In genomic region chr3:89256882-89257281, GRCh38 we compare ENCODE assay signal across 32 cellular contexts.
"Had no signal": no experiment of that assay in that cellular context is flagged by ENCODE, and none has a peak within 500 bp of the region (broad histone marks: within the 10 kb centered on the region; RNA-seq: fewer than 3 reads in every experiment).

No MANE protein-coding gene starts in this region.

- H3K4me3 ChIP-seq: ascending aorta, breast epithelium, cardiac muscle cell, colonic mucosa, esophagus squamous epithelium, gastroesophageal sphincter, heart right ventricle, hepatocyte had no signal

- H3K79me2 ChIP-seq: hepatocyte had no signal

- H2AFZ ChIP-seq: hepatocyte had no signal

- H3K4me1 ChIP-seq: ascending aorta, breast epithelium, colonic mucosa, esophagus squamous epithelium, gastroesophageal sphincter, heart right ventricle had no signal

- H3K27me3 ChIP-seq: ascending aorta, breast epithelium, cardiac muscle cell, colonic mucosa, esophagus squamous epithelium, gastroesophageal sphincter, heart right ventricle, hepatocyte had no signal

- H3K27me3 Mint-ChIP-seq: activated CD4-positive, alpha-beta memory T cell treated with anti-CD3 and anti-CD28 coated beads for 36 hours; activated CD4-positive, alpha-beta T cell treated with anti-CD3 and anti-CD28 coated beads for 36 hours; activated CD4-positive, alpha-beta T cell treated with anti-CD3 and anti-CD28 coated beads, Interleukin-2, amount 10 ng/mL, durations not matched to agents 24 days and 14 days; activated CD8-positive, alpha-beta memory T cell treated with anti-CD3 and anti-CD28 coated beads, Interleukin-2, amount 10 ng/mL, durations not matched to agents 7 days and 5 days; activated naive CD4-positive, alpha-beta T cell treated with anti-CD3 and anti-CD28 coated beads, Interleukin-2, amount 10 ng/mL, durations not matched to agents 7 days and 5 days; activated naive CD8-positive, alpha-beta T cell treated with anti-CD3 and anti-CD28 coated beads, Interleukin-2, amount 10 ng/mL, durations not matched to agents 7 days and 5 days; brain had no signal

- H3K9me3 Mint-ChIP-seq: activated CD4-positive, alpha-beta T cell treated with anti-CD3 and anti-CD28 coated beads, Interleukin-2, amount 10 ng/mL, durations not matched to agents 24 days and 14 days; brain had no signal

- H3K36me3 Mint-ChIP-seq: activated CD4-positive, alpha-beta memory T cell treated with anti-CD3 and anti-CD28 coated beads for 36 hours; activated CD8-positive, alpha-beta memory T cell treated with anti-CD3 and anti-CD28 coated beads, Interleukin-2, amount 10 ng/mL, durations not matched to agents 7 days and 5 days; activated naive CD4-positive, alpha-beta T cell treated with anti-CD3 and anti-CD28 coated beads, Interleukin-2, amount 10 ng/mL, durations not matched to agents 7 days and 5 days; activated naive CD4-positive, alpha-beta T cell treated with anti-CD3 and anti-CD28 coated beads, Interleukin-2, amount 50 U/mL, for 72 hours; activated naive CD8-positive, alpha-beta T cell treated with anti-CD3 and anti-CD28 coated beads, Interleukin-2, amount 10 ng/mL, durations not matched to agents 7 days and 5 days had no signal

- H3K27ac ChIP-seq: ascending aorta, breast epithelium, cardiac muscle cell, colonic mucosa, epithelial cell of prostate, esophagus squamous epithelium, gastroesophageal sphincter, heart right ventricle, hepatocyte, WERI-Rb-1 had no signal

- H3K27ac Mint-ChIP-seq: activated CD4-positive, alpha-beta memory T cell treated with anti-CD3 and anti-CD28 coated beads for 36 hours; activated CD4-positive, alpha-beta T cell treated with anti-CD3 and anti-CD28 coated beads for 36 hours; activated CD4-positive, alpha-beta T cell treated with anti-CD3 and anti-CD28 coated beads, Interleukin-2, amount 10 ng/mL, durations not matched to agents 24 days and 14 days; activated CD8-positive, alpha-beta memory T cell treated with anti-CD3 and anti-CD28 coated beads, Interleukin-2, amount 10 ng/mL, durations not matched to agents 7 days and 5 days; activated CD8-positive, alpha-beta T cell treated with anti-CD3 and anti-CD28 coated beads, Interleukin-2, amount 10 ng/mL, durations not matched to agents 7 days and 5 days; activated naive CD4-positive, alpha-beta T cell treated with anti-CD3 and anti-CD28 coated beads, Interleukin-2, amount 10 ng/mL, durations not matched to agents 7 days and 5 days; activated naive CD4-positive, alpha-beta T cell treated with anti-CD3 and anti-CD28 coated beads, Interleukin-2, amount 50 U/mL, for 72 hours; activated naive CD8-positive, alpha-beta T cell treated with anti-CD3 and anti-CD28 coated beads, Interleukin-2, amount 10 ng/mL, durations not matched to agents 7 days and 5 days; brain; T-helper 2 cell treated with Interferon-gamma antibody and Interleukin-4, amounts not matched to agents 5 μg/mL and 100 μg/mL, for 36 hours had no signal

- DNase-seq: activated CD4-positive, alpha-beta memory T cell treated with anti-CD3 and anti-CD28 coated beads for 36 hours; activated CD4-positive, alpha-beta T cell treated with anti-CD3 and anti-CD28 coated beads for 36 hours; activated CD4-positive, alpha-beta T cell treated with anti-CD3 and anti-CD28 coated beads, Interleukin-2, amount 10 ng/mL, durations not matched to agents 24 days and 14 days; activated CD4-positive, CD25-positive, alpha-beta regulatory T cell; activated CD4-positive, CD25-positive, alpha-beta regulatory T cell treated with anti-CD3 and anti-CD28 coated beads, Interleukin-2, amount 50 U/mL, for 72 hours; activated CD8-positive, alpha-beta memory T cell treated with anti-CD3 and anti-CD28 coated beads, Interleukin-2, amount 10 ng/mL, durations not matched to agents 7 days and 5 days; activated CD8-positive, alpha-beta memory T cell treated with anti-CD3 and anti-CD28 coated beads, Interleukin-2, amount 50 U/mL, for 4 hours; activated CD8-positive, alpha-beta T cell treated with anti-CD3 and anti-CD28 coated beads, Interleukin-2, amount 10 ng/mL, durations not matched to agents 7 days and 5 days; activated gamma-delta T cell; activated naive CD4-positive, alpha-beta T cell; activated naive CD4-positive, alpha-beta T cell treated with anti-CD3 and anti-CD28 coated beads, Interleukin-2, amount 10 ng/mL, durations not matched to agents 7 days and 5 days; activated naive CD8-positive, alpha-beta T cell treated with anti-CD3 and anti-CD28 coated beads, Interleukin-2, amount 10 ng/mL, durations not matched to agents 7 days and 5 days; activated T-cell treated with anti-CD3 and anti-CD28 coated beads, Interleukin-2, amount 50 U/mL, for 1 hour; activated T-cell treated with anti-CD3 and anti-CD28 coated beads, Interleukin-2, amount 50 U/mL, for 48 hours; central memory CD4-positive, alpha-beta T cell; cerebellar nuclear complex; colonic mucosa; effector CD8-positive, alpha-beta T cell; esophagus squamous epithelium; foreskin melanocyte; heart right ventricle; T1000; WERI-Rb-1 had no signal

- H3K36me3 ChIP-seq: ascending aorta, breast epithelium, cardiac muscle cell, colonic mucosa, esophagus squamous epithelium, gastroesophageal sphincter, heart right ventricle, WERI-Rb-1 had no signal

- H3K4me3 Mint-ChIP-seq: activated CD4-positive, alpha-beta memory T cell treated with anti-CD3 and anti-CD28 coated beads for 36 hours; activated CD4-positive, alpha-beta T cell treated with anti-CD3 and anti-CD28 coated beads for 36 hours; activated CD4-positive, alpha-beta T cell treated with anti-CD3 and anti-CD28 coated beads, Interleukin-2, amount 10 ng/mL, durations not matched to agents 24 days and 14 days; activated CD8-positive, alpha-beta memory T cell treated with anti-CD3 and anti-CD28 coated beads, Interleukin-2, amount 10 ng/mL, durations not matched to agents 7 days and 5 days; activated CD8-positive, alpha-beta T cell treated with anti-CD3 and anti-CD28 coated beads, Interleukin-2, amount 10 ng/mL, durations not matched to agents 7 days and 5 days; activated naive CD4-positive, alpha-beta T cell treated with anti-CD3 and anti-CD28 coated beads, Interleukin-2, amount 10 ng/mL, durations not matched to agents 7 days and 5 days; activated naive CD8-positive, alpha-beta T cell treated with anti-CD3 and anti-CD28 coated beads, Interleukin-2, amount 10 ng/mL, durations not matched to agents 7 days and 5 days; brain; T-helper 2 cell treated with Interferon-gamma antibody and Interleukin-4, amounts not matched to agents 5 μg/mL and 100 μg/mL, for 36 hours had no signal

- H3K4me2 ChIP-seq: hepatocyte had no signal

- ATAC-seq: activated CD4-positive, alpha-beta T cell treated with anti-CD3 and anti-CD28 coated beads for 36 hours; activated CD8-positive, alpha-beta memory T cell treated with anti-CD3 and anti-CD28 coated beads, Interleukin-2, amount 10 ng/mL, durations not matched to agents 7 days and 5 days; activated CD8-positive, alpha-beta T cell treated with anti-CD3 and anti-CD28 coated beads, Interleukin-2, amount 10 ng/mL, durations not matched to agents 7 days and 5 days; activated naive CD4-positive, alpha-beta T cell treated with anti-CD3 and anti-CD28 coated beads, Interleukin-2, amount 50 U/mL, for 72 hours; gastroesophageal sphincter; heart right ventricle had no signal

- H3K4me1 Mint-ChIP-seq: activated CD4-positive, alpha-beta T cell treated with anti-CD3 and anti-CD28 coated beads for 36 hours; activated CD4-positive, alpha-beta T cell treated with anti-CD3 and anti-CD28 coated beads, Interleukin-2, amount 10 ng/mL, durations not matched to agents 24 days and 14 days; activated CD8-positive, alpha-beta memory T cell treated with anti-CD3 and anti-CD28 coated beads, Interleukin-2, amount 10 ng/mL, durations not matched to agents 7 days and 5 days; activated naive CD4-positive, alpha-beta T cell treated with anti-CD3 and anti-CD28 coated beads, Interleukin-2, amount 10 ng/mL, durations not matched to agents 7 days and 5 days; activated naive CD8-positive, alpha-beta T cell treated with anti-CD3 and anti-CD28 coated beads, Interleukin-2, amount 10 ng/mL, durations not matched to agents 7 days and 5 days had no signal
